ENCODE assay signal across 1 cellular context in genomic region chr1:112672009-112672408, GRCh38.
TF ChIP-seq lines count a peak whose summit lies in the region.

No MANE protein-coding gene starts in this region.

TF ChIP-seq in WTC11, 78 proteins besides CTCF, POLR2A, EP300 and RAD21:
- no peak for TF ChIP-seq ZNF512 (CRISPR knock-in tag; IDR thresholded peaks at IDR 0.05; ENCODE audit: borderline replicate concordance)
- TF ChIP-seq MAX (CRISPR knock-in tag; IDR thresholded peaks at IDR 0.05), result no peak
TF ChIP-seq in WTC11: peak in this region for 0.
